ENCODE assay signal across 23 cellular contexts in the genomic region with DNA sequence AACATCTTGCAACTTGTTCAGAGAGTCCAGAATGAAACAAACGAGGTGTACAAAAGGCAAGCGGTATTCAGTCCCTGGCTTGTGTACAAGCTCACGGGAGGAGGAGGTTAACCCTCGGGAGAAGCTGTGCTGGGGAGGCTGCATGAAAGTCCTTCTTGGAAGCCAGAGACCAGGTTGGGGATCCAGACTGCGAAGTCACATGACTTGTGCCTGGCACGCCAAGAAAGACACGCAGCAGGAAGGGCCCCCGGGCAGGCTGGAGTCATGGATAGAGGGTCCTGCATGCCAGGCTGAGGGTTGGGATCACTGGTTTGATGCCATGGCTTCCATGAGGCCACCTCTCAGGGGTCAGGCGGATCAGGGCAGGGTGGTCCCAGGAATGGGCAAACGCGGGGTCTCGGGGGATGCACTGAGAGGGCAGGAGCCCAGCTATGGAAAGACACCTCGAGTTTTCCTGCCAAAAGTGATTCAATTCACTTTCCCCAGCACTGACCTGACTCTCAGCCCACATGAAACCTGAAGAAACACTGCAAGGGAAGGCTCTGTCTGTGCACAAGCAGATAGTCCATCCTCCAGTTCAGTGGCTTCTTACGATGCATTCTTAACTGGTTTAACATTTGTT.
DNase-seq lines count a peak whose midpoint lies in the region; ATAC-seq and TF ChIP-seq lines count a peak whose summit lies in the region.
"Had no signal": no experiment of that assay in that cellular context is flagged by ENCODE, and none has a peak within 500 bp of the region (broad histone marks: within the 10 kb centered on the region; RNA-seq: fewer than 3 reads in every experiment).

No MANE protein-coding gene starts in this region.

- peak overlapping the region; percentile 32 for H2AK5ac ChIP-seq in neuronal stem cell (ENCODE audit: low read depth, low read length)

- H3K14ac ChIP-seq in neuronal stem cell (ENCODE audit: low read length): no peak overlapping the region

- no peaks in the 10 kb centered on the region for H3K9me2 ChIP-seq in SK-N-SH

- peak overlapping the region; percentile 9 for H3K18ac ChIP-seq in neuronal stem cell (ENCODE audit: low read length)

- no peak overlapping the region for H2BK120ac ChIP-seq in neuronal stem cell (ENCODE audit: low read depth, low read length)

- H3K27me3 ChIP-seq in SK-N-SH (ENCODE audit: insufficient read depth) (no peaks in the 10 kb centered on the region), H7 (ENCODE audit: control insufficient read depth, insufficient read depth, low read length) (no peaks in the 10 kb centered on the region), colonic mucosa (no peaks in the 10 kb centered on the region), neuronal stem cell (ENCODE audit: control insufficient read depth in 3 of 3, insufficient read depth in 3 of 3, low read depth in 1 of 3, low read length in 3 of 3) (peaks cover 0 to 32% (median 0%) of the 10 kb centered on the region in 3 experiments)
- H3K27me3 ChIP-seq: thyroid gland had no signal

- CTCF ChIA-PET in SK-N-SH (lab: Yijun Ruan, JAX): no interaction called here

- H3K4me3 ChIP-seq in SK-N-SH (ENCODE audit: low read depth in 2 of 2, low read length in 1 of 2) (no peak overlapping the region), H7 (ENCODE audit: insufficient read depth, low read depth, low read length) (no peak overlapping the region), colonic mucosa (no peak overlapping the region), neuronal stem cell (ENCODE audit: low read length in 2 of 2) (no peak overlapping the region)
- H3K4me3 ChIP-seq: breast epithelium, heart left ventricle, left lung, smooth muscle cell, thyroid gland had no signal

- H3K9me3 ChIP-seq in SK-N-SH: no peaks in the 10 kb centered on the region
- H3K9me3 ChIP-seq in colonic mucosa: no peaks in the 10 kb centered on the region
- H3K9me3 ChIP-seq in neuronal stem cell (replicated peaks in 1 of 2; ENCODE audit: control insufficient read depth in 2 of 2, insufficient read depth in 1 of 2, low read depth in 1 of 2, low read length in 2 of 2): no peaks in the 10 kb centered on the region
- H3K9me3 ChIP-seq: breast epithelium, heart left ventricle, left lung, thyroid gland had no signal

- no peak overlapping the region for H4K8ac ChIP-seq in neuronal stem cell (ENCODE audit: low read depth, low read length)

- no peak for TF ChIP-seq EP300 in SK-N-SH (IDR thresholded peaks at IDR 0.05; ENCODE audit: borderline replicate concordance in 1 of 2, low read depth in 1 of 2, low read length in 1 of 2)

- ATAC-seq in SK-N-SH treated with all-trans-retinoic acid at 6 μM for 48 hours: no peak
- ATAC-seq in GM19035 (IDR thresholded peaks at IDR 0.05; ENCODE audit: unreplicated experiment): no peak
- ATAC-seq: heart left ventricle; left lung; stimulated activated naive CD8-positive, alpha-beta T cell treated with anti-CD3 and anti-CD28 coated beads, Interleukin-15, Interleukin-2, amounts not matched to agents 100 U/mL and 50 U/mL, for 24 hours; T-helper 17 cell had no signal

- TF ChIP-seq CTCF in SK-N-SH (IDR thresholded peaks at IDR 0.05): no peak
- no peak for TF ChIP-seq CTCF in colonic mucosa (IDR thresholded peaks at IDR 0.05)

- H4K91ac ChIP-seq in neuronal stem cell (ENCODE audit: low read depth, low read length, poor library complexity): no peak overlapping the region

- H3K79me2 ChIP-seq in SK-N-SH (ENCODE audit: insufficient read depth): no peaks in the 10 kb centered on the region

- no peak overlapping the region for H3K4me2 ChIP-seq in SK-N-SH
- no peak overlapping the region for H3K4me2 ChIP-seq in neuronal stem cell (ENCODE audit: insufficient read depth, low read length, poor library complexity, severe bottlenecking)
- H3K4me2 ChIP-seq: smooth muscle cell had no signal

- WGBS in SK-N-SH (ENCODE audit: low lambda C conversion rate): 31% methylated on average over 11 of the region's 14 CpGs
- WGBS in neuronal stem cell (ENCODE audit: extremely low coverage in 2 of 2, insufficient read length in 2 of 2, insufficient replicate concordance in 1 of 2), 2 donors: no CpG with 5 or more reads among the region's 14 CpGs

- H3K4me1 ChIP-seq in SK-N-SH (ENCODE audit: control insufficient read depth in 1 of 2, insufficient read depth in 2 of 2, low read depth in 1 of 2, low read length in 1 of 2) (peaks cover 0 to 12% of the 10 kb centered on the region in 2 experiments; a peak in 1 of 4 replicates), colonic mucosa (no peaks in the 10 kb centered on the region), neuronal stem cell (ENCODE audit: control insufficient read depth in 2 of 2, insufficient read depth in 1 of 2, low read depth in 1 of 2, low read length in 2 of 2) (peaks cover 0 to 24% of the 10 kb centered on the region in 2 donors)
- H3K4me1 ChIP-seq: breast epithelium, heart left ventricle, left lung, thyroid gland had no signal

- no peak overlapping the region for H2BK12ac ChIP-seq in neuronal stem cell (ENCODE audit: low read length)

- H4K20me1 ChIP-seq in SK-N-SH (ENCODE audit: insufficient read depth): no peaks in the 10 kb centered on the region

- intact Hi-C loops in colonic mucosa (cut with DNase I): no loop called here

- H3K36me3 ChIP-seq in SK-N-SH (replicated peaks in 1 of 2; ENCODE audit: control insufficient read depth in 1 of 2, insufficient read depth in 2 of 2, low read length in 1 of 2) (no peaks in the 10 kb centered on the region), H7 (replicated peaks; ENCODE audit: control insufficient read depth, insufficient read depth, low read length) (no peaks in the 10 kb centered on the region), colonic mucosa (no peaks in the 10 kb centered on the region), neuronal stem cell (replicated peaks in 1 of 2; ENCODE audit: control insufficient read depth in 2 of 2, insufficient read depth in 2 of 2, low read length in 2 of 2) (no peaks in the 10 kb centered on the region)
- H3K36me3 ChIP-seq: breast epithelium, heart left ventricle, left lung, thyroid gland, WERI-Rb-1 had no signal

- H2BK5ac ChIP-seq in neuronal stem cell (ENCODE audit: low read length): no peak overlapping the region

- no peaks in the 10 kb centered on the region for H3F3A ChIP-seq in SK-N-SH (replicated peaks; ENCODE audit: insufficient read depth)

- peak overlapping the region; percentile 1 for H3K23ac ChIP-seq in neuronal stem cell (ENCODE audit: low read depth, low read length, poor library complexity)

- H3K27ac ChIP-seq in SK-N-SH (ENCODE audit: low read depth in 2 of 2, low read length in 1 of 2) (no peak overlapping the region), colonic mucosa (no peak overlapping the region), neuronal stem cell (replicated peaks; ENCODE audit: low read length) (no peak overlapping the region)
- H3K27ac ChIP-seq: 22Rv1, heart left ventricle, left lung, thyroid gland, WERI-Rb-1 had no signal

- no peak for TF ChIP-seq RAD21 in SK-N-SH (IDR thresholded peaks at IDR 0.05; ENCODE audit: low read length)

- H3K9ac ChIP-seq in SK-N-SH (no peak overlapping the region), colonic mucosa (ENCODE audit: low read depth in 2 of 2, low read length in 2 of 2) (no peak overlapping the region), neuronal stem cell (ENCODE audit: low read depth, low read length, poor library complexity) (peak overlapping the region; percentile 53)

- H2BK15ac ChIP-seq in neuronal stem cell (ENCODE audit: low read length): no peak overlapping the region

- DNase-seq in SK-N-SH (peak; percentile 12), H7 (peak; percentile 48), colonic mucosa (peak; percentile 12), neuronal stem cell (ENCODE audit: low spot score) (no peak), germinal center (ENCODE audit: low spot score) (no peak), dermis blood vessel endothelial cell (no peak)
- DNase-seq: CD4-positive, alpha-beta memory T cell; IMR-90; NCI-H1417 treated with DMSO at 0.1 percent for 48 hours; NCI-H510A; NK-92 treated with Interleukin-12 subunit alpha and Interleukin-12 subunit beta, amount 100 ng/mL, for 24 hours; stimulated activated CD4-positive, alpha-beta T cell treated with anti-CD3 and anti-CD28 coated beads, Interleukin-2, amount 100 ng/mL, for 48 hours; stimulated activated naive CD8-positive, alpha-beta T cell treated with anti-CD3 and anti-CD28 coated beads, Interleukin-15, Interleukin-2, amounts not matched to agents 100 U/mL and 50 U/mL, for 24 hours; T-helper 17 cell; thyroid gland had no signal

- H2AFZ ChIP-seq in SK-N-SH (ENCODE audit: low read depth): no peak overlapping the region
- H2AFZ ChIP-seq in neuronal stem cell (ENCODE audit: low read length): no peak overlapping the region

- H3K4ac ChIP-seq in neuronal stem cell (ENCODE audit: low read length): no peak overlapping the region

- H3K79me1 ChIP-seq in neuronal stem cell (ENCODE audit: low read depth, low read length): no peaks in the 10 kb centered on the region

- POLR2A ChIA-PET in SK-N-SH (lab: Yijun Ruan, JAX): no interaction called here

TF ChIP-seq in SK-N-SH, 30 proteins besides CTCF, POLR2A, EP300 and RAD21 (continues in another document):
- no peak for TF ChIP-seq TEAD4 (IDR thresholded peaks at IDR 0.05; ENCODE audit: borderline replicate concordance, insufficient read depth)
- no peak for TF ChIP-seq RXRA (IDR thresholded peaks at IDR 0.05; ENCODE audit: borderline replicate concordance, low read depth)
- TF ChIP-seq SIN3A (IDR thresholded peaks at IDR 0.05; ENCODE audit: borderline replicate concordance, low read depth, low read length): no peak

TF ChIP-seq in SK-N-SH treated with all-trans-retinoic acid at 6 μM for 48 hours, 23 proteins besides CTCF, POLR2A, EP300 and RAD21 (continues in another document):
- TF ChIP-seq ARNTL (CRISPR knock-in tag; IDR thresholded peaks at IDR 0.05; ENCODE audit: borderline replicate concordance, low read depth) (no peak), TOX (CRISPR knock-in tag; IDR thresholded peaks at IDR 0.05; ENCODE audit: borderline replicate concordance) (no peak), RARB (CRISPR knock-in tag; IDR thresholded peaks at IDR 0.05) (no peak), TCF4 (CRISPR knock-in tag; IDR thresholded peaks at IDR 0.05; ENCODE audit: borderline replicate concordance) (no peak), ISL1 (CRISPR knock-in tag; IDR thresholded peaks at IDR 0.05) (no peak)
- TF ChIP-seq, protein P1, sequence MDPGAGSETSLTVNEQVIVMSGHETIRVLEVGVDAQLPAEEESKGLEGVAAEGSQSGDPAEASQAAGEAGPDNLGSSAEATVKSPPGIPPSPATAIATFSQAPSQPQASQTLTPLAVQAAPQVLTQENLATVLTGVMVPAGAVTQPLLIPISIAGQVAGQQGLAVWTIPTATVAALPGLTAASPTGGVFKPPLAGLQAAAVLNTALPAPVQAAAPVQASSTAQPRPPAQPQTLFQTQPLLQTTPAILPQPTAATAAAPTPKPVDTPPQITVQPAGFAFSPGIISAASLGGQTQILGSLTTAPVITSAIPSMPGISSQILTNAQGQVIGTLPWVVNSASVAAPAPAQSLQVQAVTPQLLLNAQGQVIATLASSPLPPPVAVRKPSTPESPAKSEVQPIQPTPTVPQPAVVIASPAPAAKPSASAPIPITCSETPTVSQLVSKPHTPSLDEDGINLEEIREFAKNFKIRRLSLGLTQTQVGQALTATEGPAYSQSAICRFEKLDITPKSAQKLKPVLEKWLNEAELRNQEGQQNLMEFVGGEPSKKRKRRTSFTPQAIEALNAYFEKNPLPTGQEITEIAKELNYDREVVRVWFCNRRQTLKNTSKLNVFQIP (CRISPR knock-in tag; IDR thresholded peaks at IDR 0.05; ENCODE audit: borderline replicate concordance, low read depth): no peak

Comparison
In these comparisons a context has a peak if more than half of its experiments do, and no peak if none do; other contexts are left out.
1. DNase-seq: peak in SK-N-SH (single experiment), H7 (single experiment) and colonic mucosa (single experiment); none in neuronal stem cell (single experiment), germinal center (single experiment) and dermis blood vessel endothelial cell (single experiment).